8 cellular contexts compared by ENCODE assay signal in genomic region chr9:14661421-14662059, GRCh38. TPM values are rescaled to one million over a fixed set of nuclear protein-coding genes. Genes with fewer than 3 reads are reported as not detected.
DNase-seq lines count a peak whose midpoint lies in the region; ATAC-seq and TF ChIP-seq lines count a peak whose summit lies in the region.

No MANE protein-coding gene starts in this region.

- TF ChIP-seq POLR2A in heart left ventricle (IDR thresholded peaks at IDR 0.05), result no peak
- TF ChIP-seq POLR2A in body of pancreas (IDR thresholded peaks at IDR 0.05), result no peak

- H3K9me3 ChIP-seq in heart left ventricle (peaks cover 0 to 1% (median 0%) of the 10 kb centered on the region in 12 donors), body of pancreas (no peaks in the 10 kb centered on the region)

- no peaks in the 10 kb centered on the region for H3K4me1 Mint-ChIP-seq in mesothelial cell of epicardium
- no peaks in the 10 kb centered on the region for H3K4me1 Mint-ChIP-seq in activated T-helper 17 cell treated with anti-CD3 and anti-CD28 coated beads, Interleukin-2, amount 50 U/mL, for 72 hours

- no peaks in the 10 kb centered on the region for H3K27me3 Mint-ChIP-seq in mesothelial cell of epicardium (ENCODE audit: low read depth)
- H3K27me3 Mint-ChIP-seq in activated T-helper 17 cell treated with anti-CD3 and anti-CD28 coated beads, Interleukin-2, amount 50 U/mL, for 72 hours, result no peaks in the 10 kb centered on the region

- no peak overlapping the region for H3K4me3 ChIP-seq in heart left ventricle
- no peak overlapping the region for H3K4me3 ChIP-seq in body of pancreas

- peaks cover 19% of the 10 kb centered on the region for H3K36me3 Mint-ChIP-seq in mesothelial cell of epicardium
- peaks cover 44% of the 10 kb centered on the region for H3K36me3 Mint-ChIP-seq in activated T-helper 17 cell treated with anti-CD3 and anti-CD28 coated beads, Interleukin-2, amount 50 U/mL, for 72 hours (ENCODE audit: low read depth)

- peak; percentile 28 to 66 (median 46) for TF ChIP-seq CTCF in heart left ventricle (IDR thresholded peaks at IDR 0.05)
- TF ChIP-seq CTCF in body of pancreas (IDR thresholded peaks at IDR 0.05), result peak; percentile 16 to 55 (median 45)
- peak; percentile 59 for TF ChIP-seq CTCF in mesothelial cell of epicardium (IDR thresholded peaks at IDR 0.05; ENCODE audit: unreplicated experiment)

- 49 to 56% (median 54%) methylated on average over 3 of the region's 3 CpGs for WGBS in heart left ventricle, 4 donors
- 31 to 40% methylated on average over 3 of the region's 3 CpGs for WGBS in body of pancreas, 2 donors

- H3K9me3 Mint-ChIP-seq in mesothelial cell of epicardium, result peaks cover 4% of the 10 kb centered on the region
- no peaks in the 10 kb centered on the region for H3K9me3 Mint-ChIP-seq in activated T-helper 17 cell treated with anti-CD3 and anti-CD28 coated beads, Interleukin-2, amount 50 U/mL, for 72 hours

- no peak overlapping the region for H3K4me3 Mint-ChIP-seq in mesothelial cell of epicardium
- no peak overlapping the region for H3K4me3 Mint-ChIP-seq in activated T-helper 17 cell treated with anti-CD3 and anti-CD28 coated beads, Interleukin-2, amount 50 U/mL, for 72 hours

- H3K27ac Mint-ChIP-seq in mesothelial cell of epicardium, result no peak overlapping the region
- no peak overlapping the region for H3K27ac Mint-ChIP-seq in activated T-helper 17 cell treated with anti-CD3 and anti-CD28 coated beads, Interleukin-2, amount 50 U/mL, for 72 hours

- DNase-seq in heart left ventricle (no peak), Right ventricle myocardium superior (no peak), NCI-H2081 treated with DMSO at 0.1 percent for 48 hours (lab: John Stamatoyannopoulos, UW) (peak; percentile 45), body of pancreas (no peak), mesothelial cell of epicardium (ENCODE audit: low spot score in 2 of 2, unreplicated experiment in 2 of 2) (no peak), UCSD-AML1 (lab: John Stamatoyannopoulos, UW; ENCODE audit: unreplicated experiment) (no peak)

- no peak overlapping the region for H3K27ac ChIP-seq in heart left ventricle
- no peak overlapping the region for H3K27ac ChIP-seq in body of pancreas

- ATAC-seq in heart left ventricle (no peak), Right ventricle myocardium superior (ENCODE audit: poor library complexity) (no peak), body of pancreas (peak; percentile 33), GM19395 (IDR thresholded peaks at IDR 0.05; ENCODE audit: unreplicated experiment) (no peak)
- no peak for ATAC-seq in activated T-helper 17 cell treated with anti-CD3 and anti-CD28 coated beads, Interleukin-2, amount 50 U/mL, for 72 hours (replicated peaks)

- no peaks in the 10 kb centered on the region for H3K27me3 ChIP-seq in heart left ventricle
- H3K27me3 ChIP-seq in body of pancreas, result no peaks in the 10 kb centered on the region

- H3K36me3 ChIP-seq in heart left ventricle, result peaks cover 0 to 32% (median 16%) of the 10 kb centered on the region in 9 donors
- no peaks in the 10 kb centered on the region for H3K36me3 ChIP-seq in body of pancreas (replicated peaks in 1 of 2; ENCODE audit: insufficient read depth in 1 of 2, low read depth in 2 of 2)

- intact Hi-C loops in heart left ventricle (cut with DNase I), result no loop called here
- intact Hi-C loops in Right ventricle myocardium superior (cut with DNase I), result no loop called here
- intact Hi-C loops in body of pancreas (cut with DNase I), result no loop called here

- H3K4me1 ChIP-seq in heart left ventricle (no peaks in the 10 kb centered on the region), body of pancreas (no peaks in the 10 kb centered on the region)

RNA-seq across cellular contexts. Expression of gene ZDHHC21, which starts 31.7 kb away (rescaled TPM):
- 1 to 10 TPM; 5.2 to 9.3 (median 7.7) TPM for total RNA-seq in heart left ventricle
- 1 to 10 TPM; 3.5 to 3.9 TPM for polyA plus RNA-seq in heart left ventricle
- 4.8 TPM for total RNA-seq in Right ventricle myocardium superior
- total RNA-seq in body of pancreas, result 10 to 100 TPM in 1 of 2 donors, 1 to 10 TPM in 1; 9.6 to 67.6 TPM
- total RNA-seq in mesothelial cell of epicardium, result 18.5 to 22.4 TPM (median 18.6 TPM) in 3 replicates
- total RNA-seq in activated T-helper 17 cell treated with anti-CD3 and anti-CD28 coated beads, Interleukin-2, amount 50 U/mL, for 72 hours, result 10 to 100 TPM in 1 of 2 donors, 1 to 10 TPM in 1; 6.6 to 11.2 TPM
